In the genomic region with DNA sequence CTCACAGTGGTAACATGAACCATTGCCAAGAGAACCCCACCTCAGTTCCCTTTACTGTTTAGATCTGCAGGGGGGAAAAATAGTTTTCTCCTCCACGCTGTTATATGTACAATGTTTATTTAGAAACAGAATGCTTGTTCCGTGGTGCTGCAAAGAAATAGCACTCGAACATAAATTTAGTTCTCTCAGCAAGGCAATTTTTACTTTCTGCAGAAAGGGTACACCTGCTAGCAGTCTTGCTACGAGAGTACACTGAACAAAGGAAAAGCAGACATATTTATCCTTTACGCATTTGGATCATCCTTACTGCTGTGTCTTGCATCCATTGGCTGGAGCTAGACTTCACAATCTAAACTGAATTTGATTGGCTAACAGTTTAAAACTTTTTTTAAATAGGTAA, we compare ENCODE assay signal across 17 cellular contexts.
DNase-seq lines count a peak whose midpoint lies in the region; ATAC-seq and TF ChIP-seq lines count a peak whose summit lies in the region.
"Had no signal": no experiment of that assay in that cellular context is flagged by ENCODE, and none has a peak within 500 bp of the region (broad histone marks: within the 10 kb centered on the region; RNA-seq: fewer than 3 reads in every experiment).

No MANE protein-coding gene starts in this region.

- H3K27ac Mint-ChIP-seq in WTC11: peak overlapping the region; percentile 98
- H3K27ac Mint-ChIP-seq: CD8-positive, alpha-beta T cell had no signal

- H3K4me1 Mint-ChIP-seq in WTC11: peaks cover 67% of the 10 kb centered on the region

- no peak for ATAC-seq in WTC11
- ATAC-seq in GM21447 (IDR thresholded peaks at IDR 0.05; ENCODE audit: unreplicated experiment): no peak
- ATAC-seq: A549; CD8-positive, alpha-beta T cell; HepG2 had no signal

- peaks cover 58% of the 10 kb centered on the region for H3K36me3 Mint-ChIP-seq in WTC11
- H3K36me3 Mint-ChIP-seq: CD8-positive, alpha-beta T cell had no signal

- H3K27ac ChIP-seq in BLaER1: no peak overlapping the region
- H3K27ac ChIP-seq in HEK293 (ENCODE audit: extremely low read depth, low read depth, low read length): no peak overlapping the region
- peak overlapping the region; percentile 6 for H3K27ac ChIP-seq in iPS-18a (ENCODE audit: low read length)
- H3K27ac ChIP-seq in left ventricle myocardium inferior (replicated peaks): no peak overlapping the region
- H3K27ac ChIP-seq in adrenal gland: no peak overlapping the region
- H3K27ac ChIP-seq: 22Rv1; A549; BLaER1 treated with 17β-estradiol and CSF1 and Interleukin-3, amounts not matched to agents 10 nM and 100 nM; KMS-11 had no signal

- H3K9me3 Mint-ChIP-seq in WTC11: peaks cover 44% of the 10 kb centered on the region

- TF ChIP-seq CTCF in HEK293 (tag by site-specific recombination; IDR thresholded peaks at IDR 0.05) (no peak), WTC11 (IDR thresholded peaks at IDR 0.05) (no peak), left ventricle myocardium inferior (IDR thresholded peaks at IDR 0.05; ENCODE audit: borderline replicate concordance) (no peak), adrenal gland (IDR thresholded peaks at IDR 0.05) (no peak)

- peaks cover 16% of the 10 kb centered on the region for H3K36me3 ChIP-seq in BLaER1
- H3K36me3 ChIP-seq in HEK293 (ENCODE audit: control insufficient read depth in 2 of 2, insufficient read depth in 1 of 2, low read length in 2 of 2): no peaks in the 10 kb centered on the region
- H3K36me3 ChIP-seq in iPS-18a (ENCODE audit: control insufficient read depth, low read depth, low read length): no peaks in the 10 kb centered on the region
- no peaks in the 10 kb centered on the region for H3K36me3 ChIP-seq in left ventricle myocardium inferior
- H3K36me3 ChIP-seq in adrenal gland (replicated peaks in 1 of 2): no peaks in the 10 kb centered on the region

- DNase-seq in WTC11 (ENCODE audit: low spot score) (no peak), RPMI8226 (no peak), left ventricle myocardium inferior (no peak), adrenal gland (no peak)
- DNase-seq: Calu3; CD8-positive, alpha-beta T cell; DMS79 treated with DMSO at 0.1 percent for 48 hours; GF-D8 had no signal

- no peak overlapping the region for H3K4me3 Mint-ChIP-seq in WTC11
- H3K4me3 Mint-ChIP-seq: CD8-positive, alpha-beta T cell had no signal

- no peak overlapping the region for H3K4me2 ChIP-seq in BLaER1
- H3K4me2 ChIP-seq: A549; BLaER1 treated with 17β-estradiol and CSF1 and Interleukin-3, amounts not matched to agents 10 nM and 100 nM; KMS-11 had no signal

- H3K9ac ChIP-seq in BLaER1 (no peak overlapping the region), iPS-18a (ENCODE audit: low read length) (no peak overlapping the region)
- H3K9ac ChIP-seq: BLaER1 treated with 17β-estradiol and CSF1 and Interleukin-3, amounts not matched to agents 10 nM and 100 nM; KMS-11 had no signal

- H3K27me3 Mint-ChIP-seq in WTC11 (ENCODE audit: low read depth): no peaks in the 10 kb centered on the region; the same call in 1 of the 2 replicates

- no peaks in the 10 kb centered on the region for H4K20me1 ChIP-seq in BLaER1
- H4K20me1 ChIP-seq: BLaER1 treated with 17β-estradiol and CSF1 and Interleukin-3, amounts not matched to agents 10 nM and 100 nM had no signal

- POLR2A ChIA-PET in HEK293 (lab: Yijun Ruan, JAX): no interaction called here
- POLR2A ChIA-PET in WTC11 (lab: Charles Lee): no interaction called here

- H3K9me3 ChIP-seq in BLaER1 (peaks cover 31% of the 10 kb centered on the region), HEK293 (ENCODE audit: control insufficient read depth, insufficient read depth, low read depth, low read length) (no peaks in the 10 kb centered on the region), iPS-18a (ENCODE audit: control insufficient read depth, low read depth, low read length) (peaks cover 16% of the 10 kb centered on the region), left ventricle myocardium inferior (replicated peaks) (peaks cover 30% of the 10 kb centered on the region), adrenal gland (replicated peaks in 1 of 3) (peaks cover 0 to 3% (median 0%) of the 10 kb centered on the region in 3 donors)

- H3K4me3 ChIP-seq in BLaER1: 0 out of 2 replicates have a peak overlapping the region, but pooled peaks have one; percentile 8
- H3K4me3 ChIP-seq in HEK293 (ENCODE audit: low read depth, low read length): no peak overlapping the region
- H3K4me3 ChIP-seq in iPS-18a (ENCODE audit: low read length): no peak overlapping the region
- no peak overlapping the region for H3K4me3 ChIP-seq in left ventricle myocardium inferior
- no peak overlapping the region for H3K4me3 ChIP-seq in adrenal gland
- H3K4me3 ChIP-seq: A549; BLaER1 treated with 17β-estradiol and CSF1 and Interleukin-3, amounts not matched to agents 10 nM and 100 nM had no signal

- WGBS in adrenal gland, 4 donors: 95 to 96% (median 96%) methylated on average over 5 of the region's 5 CpGs

- H3K4me1 ChIP-seq in BLaER1 (no peaks in the 10 kb centered on the region), HEK293 (ENCODE audit: control insufficient read depth, insufficient read depth, low read length) (no peaks in the 10 kb centered on the region), iPS-18a (ENCODE audit: control insufficient read depth, low read depth, low read length) (peaks cover 45% of the 10 kb centered on the region), left ventricle myocardium inferior (no peaks in the 10 kb centered on the region), adrenal gland (replicated peaks in 1 of 2) (no peaks in the 10 kb centered on the region)
- H3K4me1 ChIP-seq: BLaER1 treated with 17β-estradiol and CSF1 and Interleukin-3, amounts not matched to agents 10 nM and 100 nM had no signal

- intact Hi-C loops in left ventricle myocardium inferior (cut with micrococcal nuclease) (no loop called here), adrenal gland (cut with DNase I) (no loop called here)

- H3K27me3 ChIP-seq in BLaER1 (no peaks in the 10 kb centered on the region), iPS-18a (ENCODE audit: control insufficient read depth, insufficient read depth, low read length) (no peaks in the 10 kb centered on the region), left ventricle myocardium inferior (ENCODE audit: low read depth) (peaks cover 28% of the 10 kb centered on the region), adrenal gland (no peaks in the 10 kb centered on the region)
- H3K27me3 ChIP-seq: BLaER1 treated with 17β-estradiol and CSF1 and Interleukin-3, amounts not matched to agents 10 nM and 100 nM had no signal

- CTCF ChIA-PET in HEK293 (lab: Yijun Ruan, JAX): interaction anchor here (0.5 kb wide), 1 partner anchor 414 kb away, joined by 3 read pairs; no protein-coding TSS in a partner anchor
- CTCF ChIA-PET in WTC11 (lab: Charles Lee): interaction anchor here (0.9 kb wide), 1 partner anchor 350 kb away, joined by 3 read pairs; no protein-coding TSS in a partner anchor

- no peak for TF ChIP-seq POLR2A in adrenal gland (IDR thresholded peaks at IDR 0.05)

TF ChIP-seq in HEK293, 187 proteins besides CTCF, POLR2A, EP300 and RAD21:
- TF ChIP-seq SETDB1 (IDR thresholded peaks at IDR 0.05; ENCODE audit: insufficient read length, low read length) (peak; percentile 85), ZBTB20 (tag by site-specific recombination; IDR thresholded peaks at IDR 0.05) (no peak)

TF ChIP-seq in WTC11, 78 proteins besides CTCF, POLR2A, EP300 and RAD21:
- no peak for TF ChIP-seq E2F1 (CRISPR knock-in tag; IDR thresholded peaks at IDR 0.05)
- TF ChIP-seq, protein P1, sequence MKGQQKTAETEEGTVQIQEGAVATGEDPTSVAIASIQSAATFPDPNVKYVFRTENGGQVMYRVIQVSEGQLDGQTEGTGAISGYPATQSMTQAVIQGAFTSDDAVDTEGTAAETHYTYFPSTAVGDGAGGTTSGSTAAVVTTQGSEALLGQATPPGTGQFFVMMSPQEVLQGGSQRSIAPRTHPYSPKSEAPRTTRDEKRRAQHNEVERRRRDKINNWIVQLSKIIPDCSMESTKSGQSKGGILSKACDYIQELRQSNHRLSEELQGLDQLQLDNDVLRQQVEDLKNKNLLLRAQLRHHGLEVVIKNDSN (CRISPR knock-in tag; IDR thresholded peaks at IDR 0.05): no peak
